In the genomic region with DNA sequence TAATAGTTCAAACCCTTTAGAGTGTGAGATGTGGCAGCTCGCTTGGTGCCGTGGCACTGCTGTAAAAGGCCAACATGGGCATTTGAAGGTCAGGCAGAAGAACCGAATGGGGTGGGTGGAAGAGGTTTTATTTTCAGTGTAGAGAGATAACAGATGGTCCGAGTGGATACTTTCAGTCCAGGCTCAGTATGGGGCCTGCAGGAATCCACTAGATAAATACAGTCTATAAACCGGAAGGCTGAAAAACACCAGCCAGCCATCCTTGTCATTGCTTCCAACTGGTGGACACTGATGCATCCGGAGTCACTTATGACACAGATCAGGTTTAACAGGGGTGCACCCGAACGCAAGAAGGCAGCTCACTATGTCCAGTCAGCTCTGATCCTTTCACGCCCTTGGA, we compare ENCODE assay signal across 26 cellular contexts.
"Had no signal": no experiment of that assay in that cellular context is flagged by ENCODE, and none has a peak within 500 bp of the region (broad histone marks: within the 10 kb centered on the region; RNA-seq: fewer than 3 reads in every experiment).

No MANE protein-coding gene starts in this region.

- H3K4me1 Mint-ChIP-seq: activated B cell treated with CpG ODN at 0.5 μM for 24 hours; activated CD4-positive, alpha-beta T cell treated with anti-CD3 and anti-CD28 coated beads, Interleukin-2, amount 10 ng/mL, durations not matched to agents 24 days and 14 days; activated naive CD4-positive, alpha-beta T cell treated with anti-CD3 and anti-CD28 coated beads, Interleukin-2, amount 10 ng/mL, durations not matched to agents 7 days and 5 days; activated naive CD8-positive, alpha-beta T cell treated with anti-CD3 and anti-CD28 coated beads for 36 hours; central memory CD8-positive, alpha-beta T cell; IgD-negative memory B cell had no signal

- ATAC-seq: activated T-cell treated with anti-CD3 and anti-CD28 coated beads, Interleukin-2, amount 50 U/mL, for 72 hours had no signal

- H3K4me3 ChIP-seq: MG63 had no signal

- H3K27me3 Mint-ChIP-seq: activated B cell treated with CpG ODN at 0.5 μM for 24 hours; activated CD4-positive, alpha-beta memory T cell treated with anti-CD3 and anti-CD28 coated beads for 36 hours; activated CD4-positive, alpha-beta T cell treated with anti-CD3 and anti-CD28 coated beads, Interleukin-2, amount 10 ng/mL, durations not matched to agents 24 days and 14 days; activated naive CD4-positive, alpha-beta T cell treated with anti-CD3 and anti-CD28 coated beads, Interleukin-2, amount 10 ng/mL, durations not matched to agents 7 days and 5 days; activated naive CD8-positive, alpha-beta T cell treated with anti-CD3 and anti-CD28 coated beads for 36 hours; central memory CD8-positive, alpha-beta T cell; IgD-negative memory B cell had no signal

- H3K27me3 ChIP-seq: MG63 had no signal

- DNase-seq: activated B cell treated with CpG ODN at 0.5 μM for 24 hours; activated CD4-positive, alpha-beta memory T cell treated with anti-CD3 and anti-CD28 coated beads for 36 hours; activated CD4-positive, alpha-beta T cell treated with anti-CD3 and anti-CD28 coated beads for 1 hour; activated CD4-positive, alpha-beta T cell treated with anti-CD3 and anti-CD28 coated beads, Interleukin-2, amount 10 ng/mL, durations not matched to agents 24 days and 14 days; activated gamma-delta T cell treated with Interleukin-2 at 50 U/mL for 16 hours; activated naive CD4-positive, alpha-beta T cell treated with anti-CD3 and anti-CD28 coated beads, Interleukin-2, amount 10 ng/mL, durations not matched to agents 7 days and 5 days; activated naive CD8-positive, alpha-beta T cell treated with anti-CD3 and anti-CD28 coated beads for 36 hours; activated T-cell treated with anti-CD3 and anti-CD28 coated beads, Interleukin-2, amount 50 U/mL, for 72 hours; MG63; MV-4-11; NCI-H1092 treated with DMSO at 0.1 percent for 48 hours; NCI-H1417 treated with DMSO at 0.1 percent for 48 hours; NCI-H1694; NCI-H2029; NCI-H2107; NCI-H2171 treated with DMSO at 0.1 percent for 48 hours; NCI-H226; NCI-H526; NCI-H82; NK-92 treated with Interleukin-12 subunit alpha and Interleukin-12 subunit beta, amount 100 ng/mL, for 24 hours; SHP77 treated with DMSO at 0.1 percent for 48 hours had no signal

- H3K4me3 Mint-ChIP-seq: activated B cell treated with CpG ODN at 0.5 μM for 24 hours; activated CD4-positive, alpha-beta memory T cell treated with anti-CD3 and anti-CD28 coated beads for 36 hours; activated CD4-positive, alpha-beta T cell treated with anti-CD3 and anti-CD28 coated beads, Interleukin-2, amount 10 ng/mL, durations not matched to agents 24 days and 14 days; activated naive CD4-positive, alpha-beta T cell treated with anti-CD3 and anti-CD28 coated beads, Interleukin-2, amount 10 ng/mL, durations not matched to agents 7 days and 5 days; activated naive CD8-positive, alpha-beta T cell treated with anti-CD3 and anti-CD28 coated beads for 36 hours; activated T-cell treated with anti-CD3 and anti-CD28 coated beads, Interleukin-2, amount 50 U/mL, for 72 hours; central memory CD8-positive, alpha-beta T cell; IgD-negative memory B cell; T-helper 1 cell treated with Interleukin-12 subunit alpha and Interleukin-12 subunit beta and Interleukin-4 antibody, amounts not matched to agents 30 μg/mL and 1 μg/mL, for 36 hours had no signal

- H3K9me3 ChIP-seq: MG63 had no signal

- H3K9me3 Mint-ChIP-seq: activated B cell treated with CpG ODN at 0.5 μM for 24 hours; activated CD4-positive, alpha-beta memory T cell treated with anti-CD3 and anti-CD28 coated beads for 36 hours; activated CD4-positive, alpha-beta T cell treated with anti-CD3 and anti-CD28 coated beads, Interleukin-2, amount 10 ng/mL, durations not matched to agents 24 days and 14 days; activated naive CD4-positive, alpha-beta T cell treated with anti-CD3 and anti-CD28 coated beads, Interleukin-2, amount 10 ng/mL, durations not matched to agents 7 days and 5 days; activated naive CD8-positive, alpha-beta T cell treated with anti-CD3 and anti-CD28 coated beads for 36 hours; activated T-cell treated with anti-CD3 and anti-CD28 coated beads, Interleukin-2, amount 50 U/mL, for 72 hours; activated T-helper 2 cell treated with anti-CD3 and anti-CD28 coated beads, Interferon-gamma antibody, Interleukin-2, Interleukin-4, amounts not matched to agents 10 μg/mL and 5 μg/mL and 100 μg/mL, durations not matched to agents 14 hours and 24 hours and 36 hours; central memory CD8-positive, alpha-beta T cell; IgD-negative memory B cell; T-helper 1 cell treated with Interleukin-12 subunit alpha and Interleukin-12 subunit beta and Interleukin-4 antibody, amounts not matched to agents 30 μg/mL and 1 μg/mL, for 36 hours had no signal

- H3K27ac ChIP-seq: KMS-11 had no signal

- H3K27ac Mint-ChIP-seq: activated B cell treated with CpG ODN at 0.5 μM for 24 hours; activated CD4-positive, alpha-beta memory T cell treated with anti-CD3 and anti-CD28 coated beads for 36 hours; activated CD4-positive, alpha-beta T cell treated with anti-CD3 and anti-CD28 coated beads, Interleukin-2, amount 10 ng/mL, durations not matched to agents 24 days and 14 days; activated naive CD4-positive, alpha-beta T cell treated with anti-CD3 and anti-CD28 coated beads, Interleukin-2, amount 10 ng/mL, durations not matched to agents 7 days and 5 days; activated T-helper 2 cell treated with anti-CD3 and anti-CD28 coated beads, Interferon-gamma antibody, Interleukin-2, Interleukin-4, amounts not matched to agents 10 μg/mL and 5 μg/mL and 100 μg/mL, durations not matched to agents 14 hours and 24 hours and 36 hours; IgD-negative memory B cell; T-helper 1 cell treated with Interleukin-12 subunit alpha and Interleukin-12 subunit beta and Interleukin-4 antibody, amounts not matched to agents 30 μg/mL and 1 μg/mL, for 36 hours had no signal
